ENCODE assay signal across 23 cellular contexts in genomic region chr4:32163125-32163524, GRCh38.
"Had no signal": no experiment of that assay in that cellular context is flagged by ENCODE, and none has a peak within 500 bp of the region (broad histone marks: within the 10 kb centered on the region; RNA-seq: fewer than 3 reads in every experiment).

No MANE protein-coding gene starts in this region.

- H3K27ac Mint-ChIP-seq: activated CD4-positive, alpha-beta T cell treated with anti-CD3 and anti-CD28 coated beads, Interleukin-2, amount 10 ng/mL, durations not matched to agents 7 days and 5 days; activated CD8-positive, alpha-beta memory T cell treated with anti-CD3 and anti-CD28 coated beads, Interleukin-2, amount 10 ng/mL, durations not matched to agents 7 days and 5 days; activated CD8-positive, alpha-beta T cell treated with anti-CD3 and anti-CD28 coated beads for 36 hours; activated naive CD8-positive, alpha-beta T cell treated with anti-CD3 and anti-CD28 coated beads, Interleukin-2, amount 50 U/mL, for 24 hours; endodermal cell; natural killer cell treated with Interleukin-12 subunit alpha and Interleukin-12 subunit beta and Interleukin-15 and Interleukin-18, amount 100 ng/mL, for 72 hours had no signal

- H3K36me3 ChIP-seq: heart left ventricle, neutrophil, ovary, right atrium auricular region had no signal

- H3K4me1 Mint-ChIP-seq: activated CD4-positive, alpha-beta T cell treated with anti-CD3 and anti-CD28 coated beads, Interleukin-2, amount 10 ng/mL, durations not matched to agents 7 days and 5 days; activated CD8-positive, alpha-beta memory T cell treated with anti-CD3 and anti-CD28 coated beads, Interleukin-2, amount 10 ng/mL, durations not matched to agents 7 days and 5 days; activated naive CD8-positive, alpha-beta T cell treated with anti-CD3 and anti-CD28 coated beads, Interleukin-2, amount 50 U/mL, for 24 hours; endodermal cell had no signal

- H3K4me3 Mint-ChIP-seq: activated CD4-positive, alpha-beta T cell treated with anti-CD3 and anti-CD28 coated beads, Interleukin-2, amount 10 ng/mL, durations not matched to agents 7 days and 5 days; activated CD8-positive, alpha-beta memory T cell treated with anti-CD3 and anti-CD28 coated beads, Interleukin-2, amount 10 ng/mL, durations not matched to agents 7 days and 5 days; activated CD8-positive, alpha-beta T cell treated with anti-CD3 and anti-CD28 coated beads for 36 hours; activated naive CD8-positive, alpha-beta T cell treated with anti-CD3 and anti-CD28 coated beads, Interleukin-2, amount 50 U/mL, for 24 hours; endodermal cell; natural killer cell treated with Interleukin-12 subunit alpha and Interleukin-12 subunit beta and Interleukin-15 and Interleukin-18, amount 100 ng/mL, for 72 hours had no signal

- H3K36me3 Mint-ChIP-seq: activated CD8-positive, alpha-beta memory T cell treated with anti-CD3 and anti-CD28 coated beads, Interleukin-2, amount 10 ng/mL, durations not matched to agents 7 days and 5 days; natural killer cell treated with Interleukin-12 subunit alpha and Interleukin-12 subunit beta and Interleukin-15 and Interleukin-18, amount 100 ng/mL, for 72 hours had no signal

- H3K4me1 ChIP-seq: heart left ventricle, psoas muscle, right atrium auricular region had no signal

- H3K27me3 ChIP-seq: heart left ventricle, neutrophil, ovary, right atrium auricular region had no signal

- H3K9me3 ChIP-seq: heart left ventricle, neutrophil, ovary, psoas muscle, right atrium auricular region had no signal

- H3K9me3 Mint-ChIP-seq: endodermal cell had no signal

- H3K4me3 ChIP-seq: coronary artery, heart left ventricle, ovary, psoas muscle, right atrium auricular region had no signal

- H3K27me3 Mint-ChIP-seq: activated CD4-positive, alpha-beta T cell treated with anti-CD3 and anti-CD28 coated beads, Interleukin-2, amount 10 ng/mL, durations not matched to agents 7 days and 5 days; activated CD8-positive, alpha-beta memory T cell treated with anti-CD3 and anti-CD28 coated beads, Interleukin-2, amount 10 ng/mL, durations not matched to agents 7 days and 5 days; activated CD8-positive, alpha-beta T cell treated with anti-CD3 and anti-CD28 coated beads for 36 hours; activated naive CD8-positive, alpha-beta T cell treated with anti-CD3 and anti-CD28 coated beads, Interleukin-2, amount 50 U/mL, for 24 hours; natural killer cell treated with Interleukin-12 subunit alpha and Interleukin-12 subunit beta and Interleukin-15 and Interleukin-18, amount 100 ng/mL, for 72 hours had no signal

- H3K27ac ChIP-seq: coronary artery, epithelial cell of prostate, heart left ventricle, neutrophil, ovary, psoas muscle, right atrium auricular region, VCaP had no signal

- DNase-seq: activated CD4-positive, alpha-beta T cell treated with anti-CD3 and anti-CD28 coated beads, Interleukin-2, amount 10 ng/mL, durations not matched to agents 7 days and 5 days; activated CD8-positive, alpha-beta memory T cell treated with anti-CD3 and anti-CD28 coated beads, Interleukin-2, amount 10 ng/mL, durations not matched to agents 7 days and 5 days; activated CD8-positive, alpha-beta T cell treated with anti-CD3 and anti-CD28 coated beads for 36 hours; activated gamma-delta T cell; activated naive CD4-positive, alpha-beta T cell treated with anti-CD3 and anti-CD28 coated beads, Interleukin-2, amount 50 U/mL, for 16 hours; activated naive CD8-positive, alpha-beta T cell treated with anti-CD3 and anti-CD28 coated beads, Interleukin-2, amount 50 U/mL, for 24 hours; activated T-cell treated with anti-CD3 and anti-CD28 coated beads for 4 hours; cerebellar nuclear complex; endodermal cell; heart left ventricle; left cardiac atrium; ovary; psoas muscle; stimulated activated CD4-positive, alpha-beta T cell treated with anti-CD3 and anti-CD28 coated beads, Interleukin-4, amount 100 ng/mL, for 24 hours; stimulated activated naive CD8-positive, alpha-beta T cell treated with anti-CD3 and anti-CD28 coated beads, Interleukin-15, Interleukin-2, amounts not matched to agents 100 U/mL and 50 U/mL, for 24 hours; T1000 had no signal

- ATAC-seq: activated CD4-positive, CD25-positive, alpha-beta regulatory T cell treated with anti-CD3 and anti-CD28 coated beads, Interleukin-2, amount 50 U/mL, for 24 hours; activated CD8-positive, alpha-beta memory T cell treated with anti-CD3 and anti-CD28 coated beads, Interleukin-2, amount 10 ng/mL, durations not matched to agents 7 days and 5 days; activated CD8-positive, alpha-beta T cell treated with anti-CD3 and anti-CD28 coated beads for 36 hours; activated naive CD8-positive, alpha-beta T cell treated with anti-CD3 and anti-CD28 coated beads, Interleukin-2, amount 50 U/mL, for 24 hours; heart left ventricle; left cardiac atrium; natural killer cell treated with Interleukin-12 subunit alpha and Interleukin-12 subunit beta and Interleukin-15 and Interleukin-18, amount 100 ng/mL, for 72 hours; psoas muscle; stimulated activated naive CD8-positive, alpha-beta T cell treated with anti-CD3 and anti-CD28 coated beads, Interleukin-15, Interleukin-2, amounts not matched to agents 100 U/mL and 50 U/mL, for 24 hours had no signal
